In the genomic region with DNA sequence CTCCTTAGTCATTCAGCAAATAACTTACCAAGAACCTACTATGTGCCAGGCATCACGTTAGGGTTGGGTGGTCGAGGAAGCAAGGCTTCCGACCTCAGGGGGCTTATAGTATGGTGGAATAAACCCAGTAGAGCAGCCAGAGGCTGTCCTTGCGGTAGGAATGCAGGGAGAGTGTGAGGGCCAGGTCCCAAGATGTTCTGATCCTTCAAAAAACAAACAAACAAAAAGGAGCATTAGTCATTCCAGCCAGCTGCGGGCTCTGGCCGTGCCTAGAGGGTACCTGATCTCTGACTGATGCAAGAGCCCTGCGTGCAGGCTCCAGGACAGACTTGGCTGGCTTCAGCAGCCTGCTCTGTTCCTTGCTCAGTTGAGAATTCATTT, we compare ENCODE assay signal across 8 cellular contexts. TPM values are rescaled to one million over a fixed set of nuclear protein-coding genes. Genes with fewer than 3 reads are reported as not detected.
DNase-seq lines count a peak whose midpoint lies in the region; ATAC-seq and TF ChIP-seq lines count a peak whose summit lies in the region.

No MANE protein-coding gene starts in this region.

- peak overlapping the region in 9 of 11 experiments; percentile 6 to 60 (median 45); a peak in 13 of 22 replicates for H3K27ac ChIP-seq in BLaER1 treated with 17β-estradiol and CSF1 and Interleukin-3, amounts not matched to agents 10 nM and 100 nM
- peak overlapping the region; percentile 50 for H3K27ac ChIP-seq in brain microvascular endothelial cell

- ATAC-seq in stimulated activated naive CD8-positive, alpha-beta T cell treated with anti-CD3 and anti-CD28 coated beads, Interleukin-15, amount 100 ng/mL, for 72 hours, result no peak
- ATAC-seq in omental fat pad (ENCODE audit: low FRiP score) (no peak), GM19324 (IDR thresholded peaks at IDR 0.05; ENCODE audit: low FRiP score, unreplicated experiment) (no peak)

- peaks cover 21 to 37% (median 23%) of the 10 kb centered on the region in 11 experiments; a peak in 21 of 22 replicates for H3K36me3 ChIP-seq in BLaER1 treated with 17β-estradiol and CSF1 and Interleukin-3, amounts not matched to agents 10 nM and 100 nM
- peaks cover 2% of the 10 kb centered on the region for H3K36me3 ChIP-seq in brain microvascular endothelial cell (replicated peaks)

- in situ Hi-C loops in brain microvascular endothelial cell (cut with HindIII; ENCODE audit: low pct_ligation_motif_present, low sequenced_read_pairs), result no loop called here

- peak overlapping the region in 10 of 11 experiments; percentile 20 to 82 (median 56); a peak in 18 of 22 replicates for H3K4me2 ChIP-seq in BLaER1 treated with 17β-estradiol and CSF1 and Interleukin-3, amounts not matched to agents 10 nM and 100 nM

- H3K9ac ChIP-seq in BLaER1 treated with 17β-estradiol and CSF1 and Interleukin-3, amounts not matched to agents 10 nM and 100 nM, result peak overlapping the region in 7 of 11 experiments; percentile 5 to 21 (median 16); a peak in 6 of 22 replicates

- no peaks in the 10 kb centered on the region for H3K4me1 Mint-ChIP-seq in stimulated activated naive CD8-positive, alpha-beta T cell treated with anti-CD3 and anti-CD28 coated beads, Interleukin-15, amount 100 ng/mL, for 72 hours

- no peaks in the 10 kb centered on the region for H3K9me3 ChIP-seq in BLaER1 treated with 17β-estradiol and CSF1 and Interleukin-3, amounts not matched to agents 10 nM and 100 nM (replicated peaks in 1 of 11)

- H3K27ac Mint-ChIP-seq in stimulated activated naive CD8-positive, alpha-beta T cell treated with anti-CD3 and anti-CD28 coated beads, Interleukin-15, amount 100 ng/mL, for 72 hours, result peak overlapping the region in 1 of 2 donors; percentile 64

- H3K27me3 ChIP-seq in BLaER1 treated with 17β-estradiol and CSF1 and Interleukin-3, amounts not matched to agents 10 nM and 100 nM, result no peaks in the 10 kb centered on the region
- no peaks in the 10 kb centered on the region for H3K27me3 ChIP-seq in brain microvascular endothelial cell (replicated peaks)

- no peaks in the 10 kb centered on the region for H3K27me3 Mint-ChIP-seq in stimulated activated naive CD8-positive, alpha-beta T cell treated with anti-CD3 and anti-CD28 coated beads, Interleukin-15, amount 100 ng/mL, for 72 hours

- no peak overlapping the region for H3K4me3 ChIP-seq in BLaER1 treated with 17β-estradiol and CSF1 and Interleukin-3, amounts not matched to agents 10 nM and 100 nM
- H3K4me3 ChIP-seq in LNCaP clone FGC (ENCODE audit: low read depth, low read length), result no peak overlapping the region
- H3K4me3 ChIP-seq in brain microvascular endothelial cell (ENCODE audit: low read depth, low read length), result no peak overlapping the region

- peak; percentile 93 for DNase-seq in LNCaP clone FGC (ENCODE audit: low read depth)
- peak; percentile 81 for DNase-seq in brain microvascular endothelial cell
- peak; percentile 77 for DNase-seq in myocyte (ENCODE audit: low read depth)
- DNase-seq in stimulated activated naive CD8-positive, alpha-beta T cell treated with anti-CD3 and anti-CD28 coated beads, Interleukin-15, amount 100 ng/mL, for 72 hours, result no peak
- no peak for DNase-seq in omental fat pad (ENCODE audit: low spot score)
- DNase-seq in DMS153 treated with DMSO at 0.1 percent for 48 hours (lab: John Stamatoyannopoulos, UW; ENCODE audit: unreplicated experiment), result no peak

- no peaks in the 10 kb centered on the region for H3K9me3 Mint-ChIP-seq in stimulated activated naive CD8-positive, alpha-beta T cell treated with anti-CD3 and anti-CD28 coated beads, Interleukin-15, amount 100 ng/mL, for 72 hours

- H3K4me3 Mint-ChIP-seq in stimulated activated naive CD8-positive, alpha-beta T cell treated with anti-CD3 and anti-CD28 coated beads, Interleukin-15, amount 100 ng/mL, for 72 hours, result no peak overlapping the region

- peaks cover 36 to 41% (median 39%) of the 10 kb centered on the region in 10 experiments for H3K4me1 ChIP-seq in BLaER1 treated with 17β-estradiol and CSF1 and Interleukin-3, amounts not matched to agents 10 nM and 100 nM

- no peak for TF ChIP-seq CTCF in LNCaP clone FGC (IDR thresholded peaks at IDR 0.05; ENCODE audit: control insufficient read depth, extremely low read depth, insufficient read depth)
- TF ChIP-seq CTCF in brain microvascular endothelial cell (IDR thresholded peaks at IDR 0.05; ENCODE audit: low read depth, low read length, missing control alignments), result peak; percentile 54
- TF ChIP-seq CTCF in omental fat pad (IDR thresholded peaks at IDR 0.05), result no peak

- peaks cover 0 to 32% (median 0%) of the 10 kb centered on the region in 11 experiments; a peak in 4 of 22 replicates for H4K20me1 ChIP-seq in BLaER1 treated with 17β-estradiol and CSF1 and Interleukin-3, amounts not matched to agents 10 nM and 100 nM

RNA-seq across cellular contexts. Expression of a gene that starts 18.2 kb away (rescaled TPM):
- total RNA-seq in myocyte, result 24.4 and 26.6 TPM in 2 replicates
- polyA plus RNA-seq in myocyte (2012), result 38.0 TPM
- 10 to 100 TPM; 25.7 to 38.9 (median 36.2) TPM for total RNA-seq in omental fat pad

RNA-seq across cellular contexts. Expression of a gene that starts 18.3 kb away (rescaled TPM):
- 21.0 and 27.7 TPM in 2 replicates for total RNA-seq in myocyte
- polyA plus RNA-seq in myocyte (2012), result 15.0 TPM
- total RNA-seq in omental fat pad, result 10 to 100 TPM; 49.2 to 93.8 (median 66.1) TPM

Comparison
In these comparisons a context has a peak if more than half of its experiments do, and no peak if none do; other contexts are left out.
1. DNase-seq: peak in LNCaP clone FGC (single experiment), brain microvascular endothelial cell (single experiment) and myocyte (single experiment); none in stimulated activated naive CD8-positive, alpha-beta T cell treated with anti-CD3 and anti-CD28 coated beads, Interleukin-15, amount 100 ng/mL, for 72 hours (0 of 2), omental fat pad (single experiment) and DMS153 treated with DMSO at 0.1 percent for 48 hours (single experiment).